Comparison of ENCODE assay signal across 22 cellular contexts in the genomic region with DNA sequence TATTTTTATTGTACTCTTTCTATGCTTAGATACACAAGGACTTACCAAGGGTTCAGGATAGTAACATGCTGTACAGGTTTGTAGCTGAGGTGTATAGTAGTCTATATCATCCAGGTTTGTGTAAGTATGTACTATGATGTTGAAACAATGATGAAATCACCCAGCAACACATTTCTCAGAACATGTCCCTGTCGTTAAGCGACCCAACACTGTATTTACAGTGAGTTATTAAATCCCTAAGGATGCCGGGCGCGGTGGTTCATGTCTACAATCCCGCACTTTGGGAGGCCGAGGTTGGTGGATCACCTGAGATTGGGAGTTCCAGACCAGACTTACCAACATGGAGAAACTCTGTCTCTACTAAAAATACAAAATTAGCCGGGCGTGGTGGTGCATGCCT.
"Had no signal": no experiment of that assay in that cellular context is flagged by ENCODE, and none has a peak within 500 bp of the region (broad histone marks: within the 10 kb centered on the region; RNA-seq: fewer than 3 reads in every experiment).

No MANE protein-coding gene starts in this region.

- H3K27ac ChIP-seq: RWPE1, SJCRH30 had no signal

- H3K27ac Mint-ChIP-seq: IgD-negative memory B cell had no signal

- ATAC-seq: Panc1, PC-3, SK-N-SH treated with all-trans-retinoic acid at 6 μM for 48 hours had no signal

- H3K4me3 Mint-ChIP-seq: IgD-negative memory B cell had no signal

- H3K4me1 Mint-ChIP-seq: IgD-negative memory B cell had no signal

- H3K36me3 Mint-ChIP-seq: IgD-negative memory B cell had no signal

- H3K36me3 ChIP-seq: SJCRH30 had no signal

- DNase-seq: KBM-7, MV-4-11, NCI-H1048, NCI-H1105, NCI-H1417, NCI-H1436 treated with DMSO at 0.1 percent for 48 hours, NCI-H1694, NCI-H187 treated with DMSO at 0.1 percent for 48 hours, NCI-H2029 treated with DMSO at 0.1 percent for 48 hours, NCI-H2171 treated with DMSO at 0.1 percent for 48 hours, NCI-H345, NCI-H446 treated with DMSO at 0.1 percent for 48 hours, NCI-H524, NCI-H526 treated with DMSO at 0.1 percent for 48 hours, NCI-H748 treated with DMSO at 0.1 percent for 48 hours, SHP77 treated with DMSO at 0.1 percent for 48 hours, SJCRH30 had no signal

- H3K4me3 ChIP-seq: SJCRH30 had no signal

- H3K4me1 ChIP-seq: SJCRH30 had no signal

- H3K9me3 ChIP-seq: SJCRH30 had no signal
